ENCODE assay signal across 21 cellular contexts in genomic region chr7:117472335-117472734, GRCh38. TPM values are rescaled to one million over a fixed set of nuclear protein-coding genes. Genes with fewer than 3 reads are reported as not detected.
A peak's percentile ranks its signal among the peaks of the same experiment; 100 is the strongest.
DNase-seq lines count a peak whose midpoint lies in the region; ATAC-seq and TF ChIP-seq lines count a peak whose summit lies in the region.
"Had no signal": no experiment of that assay in that cellular context is flagged by ENCODE, and none has a peak within 500 bp of the region (broad histone marks: within the 10 kb centered on the region; RNA-seq: fewer than 3 reads in every experiment).

No MANE protein-coding gene starts in this region.

- H3K27me3 ChIP-seq in adrenal gland: no peaks in the 10 kb centered on the region
- H3K27me3 ChIP-seq: BE2C had no signal

- ATAC-seq in GM21360 (IDR thresholded peaks at IDR 0.05; ENCODE audit: unreplicated experiment): peak; percentile 44
- peak; percentile 48 for ATAC-seq in HG02938 (IDR thresholded peaks at IDR 0.05; ENCODE audit: unreplicated experiment)
- ATAC-seq: Panc1 had no signal

- no peak overlapping the region for H3K27ac ChIP-seq in adrenal gland
- H3K27ac ChIP-seq: HL-60 had no signal

- intact Hi-C loops in adrenal gland (cut with DNase I): no loop called here

- no peak for TF ChIP-seq POLR2A in adrenal gland (IDR thresholded peaks at IDR 0.05)

- no peaks in the 10 kb centered on the region for H3K4me1 ChIP-seq in adrenal gland (replicated peaks in 1 of 2)
- H3K4me1 ChIP-seq: BE2C had no signal

- DNase-seq in globus pallidus (ENCODE audit: low spot score): peak; percentile 27
- peak; percentile 19 for DNase-seq in pons (ENCODE audit: low spot score)
- no peak for DNase-seq in DMS53 treated with DMSO at 0.1 percent for 48 hours (lab: John Stamatoyannopoulos, UW; ENCODE audit: unreplicated experiment)
- DNase-seq in adrenal gland: no peak
- no peak for DNase-seq in DMS153 treated with DMSO at 0.1 percent for 48 hours (lab: John Stamatoyannopoulos, UW; ENCODE audit: unreplicated experiment)
- DNase-seq: BE2C; CD4-positive, alpha-beta memory T cell; HFFc6; KBM-7; NCI-H1105; NCI-H187 treated with DMSO at 0.1 percent for 48 hours; NCI-H446 treated with DMSO at 0.1 percent for 48 hours; NCI-H748 treated with DMSO at 0.1 percent for 48 hours; SHP77 treated with DMSO at 0.1 percent for 48 hours had no signal

- H3K36me3 ChIP-seq in adrenal gland (replicated peaks in 1 of 2): no peaks in the 10 kb centered on the region
- H3K36me3 ChIP-seq: BE2C had no signal

- TF ChIP-seq CTCF in adrenal gland (IDR thresholded peaks at IDR 0.05): no peak

- H3K4me3 ChIP-seq in adrenal gland: no peak overlapping the region

- H3K9me3 ChIP-seq in adrenal gland (replicated peaks in 1 of 3): no peaks in the 10 kb centered on the region
- H3K9me3 ChIP-seq: BE2C had no signal

RNA-seq across cellular contexts. Expression of gene CFTR, which starts 7.5 kb away (rescaled TPM):
- total RNA-seq in adrenal gland: under 1 TPM in 2 of 8 donors, not detected in 6; 0.08 to 0.22 TPM
- under 1 TPM in 1 of 3 donors, not detected in 2; 0.07 TPM for polyA plus RNA-seq in adrenal gland
- total RNA-seq: CD4-positive, alpha-beta memory T cell; HFFc6 had no signal
- polyA plus RNA-seq: CD4-positive, alpha-beta memory T cell had no signal

RNA-seq across cellular contexts. Expression of gene ASZ1, which starts 45.0 kb away (rescaled TPM):
- total RNA-seq in adrenal gland: not detected
- not detected for polyA plus RNA-seq in adrenal gland
- total RNA-seq: CD4-positive, alpha-beta memory T cell; Daoy; H1; HFFc6; M059J had no signal
- polyA plus RNA-seq: CD4-positive, alpha-beta memory T cell; H1 had no signal

Comparison
In these comparisons a context has a peak if more than half of its experiments do, and no peak if none do; other contexts are left out.
1. DNase-seq: peak in globus pallidus (single experiment) and pons (single experiment); none in DMS53 treated with DMSO at 0.1 percent for 48 hours (single experiment), adrenal gland (0 of 7) and DMS153 treated with DMSO at 0.1 percent for 48 hours (single experiment).